In genomic region chr16:22239131-22239805, GRCh38 we compare ENCODE assay signal across 12 cellular contexts. TPM values are rescaled to one million over a fixed set of nuclear protein-coding genes. Genes with fewer than 3 reads are reported as not detected.
A peak's percentile ranks its signal among the peaks of the same experiment; 100 is the strongest.
DNase-seq lines count a peak whose midpoint lies in the region; ATAC-seq and TF ChIP-seq lines count a peak whose summit lies in the region.
"Had no signal": no experiment of that assay in that cellular context is flagged by ENCODE, and none has a peak within 500 bp of the region (broad histone marks: within the 10 kb centered on the region; RNA-seq: fewer than 3 reads in every experiment).

No MANE protein-coding gene starts in this region.

- no peak overlapping the region for H2AFZ ChIP-seq in neuronal stem cell (ENCODE audit: low read length)

- H4K8ac ChIP-seq in neuronal stem cell (ENCODE audit: low read depth, low read length) = no peak overlapping the region

- no peak overlapping the region for H2BK12ac ChIP-seq in neuronal stem cell (ENCODE audit: low read length)

- no peak for TF ChIP-seq CTCF in tibial artery (IDR thresholded peaks at IDR 0.05)
- TF ChIP-seq CTCF in thyroid gland (IDR thresholded peaks at IDR 0.05) = no peak

- H3K9me3 ChIP-seq in tibial artery = no peaks in the 10 kb centered on the region
- H3K9me3 ChIP-seq in thyroid gland = no peaks in the 10 kb centered on the region
- H3K9me3 ChIP-seq in neuronal stem cell (replicated peaks in 1 of 2; ENCODE audit: control insufficient read depth in 2 of 2, insufficient read depth in 1 of 2, low read depth in 1 of 2, low read length in 2 of 2) = no peaks in the 10 kb centered on the region
- H3K9me3 ChIP-seq: HAP-1, SJSA1 had no signal

- H3K4ac ChIP-seq in neuronal stem cell (ENCODE audit: low read length) = no peak overlapping the region

- H2BK120ac ChIP-seq in neuronal stem cell (ENCODE audit: low read depth, low read length) = no peak overlapping the region

- no peak overlapping the region for H4K91ac ChIP-seq in neuronal stem cell (ENCODE audit: low read depth, low read length, poor library complexity)

- DNase-seq in activated naive CD4-positive, alpha-beta T cell treated with anti-CD3 and anti-CD28 coated beads, Interleukin-2, amount 50 U/mL, for 72 hours (ENCODE audit: low spot score in 2 of 2) = no peak
- DNase-seq in activated naive CD4-positive, alpha-beta T cell treated with Interleukin-2 at 50 U/mL for 16 hours = no peak
- DNase-seq in NCI-H1105 treated with DMSO at 0.1 percent for 48 hours (lab: John Stamatoyannopoulos, UW) = peak; percentile 34
- no peak for DNase-seq in immature natural killer cell
- no peak for DNase-seq in tibial artery
- DNase-seq in thyroid gland = no peak
- no peak for DNase-seq in OCI-M2 (lab: John Stamatoyannopoulos, UW; ENCODE audit: unreplicated experiment)
- DNase-seq in neuronal stem cell (ENCODE audit: low spot score) = no peak
- DNase-seq: activated CD4-positive, CD25-positive, alpha-beta regulatory T cell treated with anti-CD3 and anti-CD28 coated beads, Interleukin-2, amount 50 U/mL, for 72 hours; cortex of kidney had no signal

- H3K4me3 ChIP-seq in tibial artery (no peak overlapping the region), thyroid gland (replicated peaks in 1 of 3) (no peak overlapping the region), neuronal stem cell (ENCODE audit: low read length in 2 of 2) (no peak overlapping the region)
- H3K4me3 ChIP-seq: HAP-1, SJSA1 had no signal

- no peak for TF ChIP-seq POLR2A in thyroid gland (IDR thresholded peaks at IDR 0.05)

- no peak overlapping the region for H2BK15ac ChIP-seq in neuronal stem cell (ENCODE audit: low read length)

- no peaks in the 10 kb centered on the region for H3K9me3 Mint-ChIP-seq in activated naive CD4-positive, alpha-beta T cell treated with anti-CD3 and anti-CD28 coated beads, Interleukin-2, amount 50 U/mL, for 72 hours
- no peaks in the 10 kb centered on the region for H3K9me3 Mint-ChIP-seq in immature natural killer cell

- H3K4me1 ChIP-seq in tibial artery (peaks cover 0 to 69% (median 34%) of the 10 kb centered on the region in 4 donors), thyroid gland (peaks cover 0 to 4% of the 10 kb centered on the region in 2 donors), neuronal stem cell (ENCODE audit: control insufficient read depth in 2 of 2, insufficient read depth in 1 of 2, low read depth in 1 of 2, low read length in 2 of 2) (no peaks in the 10 kb centered on the region)
- H3K4me1 ChIP-seq: HAP-1, SJSA1 had no signal

- WGBS in thyroid gland, 2 donors = 87 to 91% methylated on average over 14 of the region's 14 CpGs
- no CpG with 5 or more reads among the region's 14 CpGs for WGBS in neuronal stem cell (ENCODE audit: extremely low coverage in 2 of 2, insufficient read length in 2 of 2, insufficient replicate concordance in 1 of 2), 2 donors

- H2BK5ac ChIP-seq in neuronal stem cell (ENCODE audit: low read length) = no peak overlapping the region

- peaks cover 5% of the 10 kb centered on the region in 2 donors for H3K36me3 Mint-ChIP-seq in activated naive CD4-positive, alpha-beta T cell treated with anti-CD3 and anti-CD28 coated beads, Interleukin-2, amount 50 U/mL, for 72 hours
- H3K36me3 Mint-ChIP-seq in immature natural killer cell = peaks cover 0 to 5% (median 0%) of the 10 kb centered on the region in 3 donors

- peak in 1 of 2 donors; percentile 79 for ATAC-seq in activated naive CD4-positive, alpha-beta T cell treated with anti-CD3 and anti-CD28 coated beads, Interleukin-2, amount 50 U/mL, for 72 hours

- no peaks in the 10 kb centered on the region for H3K27me3 ChIP-seq in tibial artery
- H3K27me3 ChIP-seq in thyroid gland = no peaks in the 10 kb centered on the region
- no peaks in the 10 kb centered on the region for H3K27me3 ChIP-seq in neuronal stem cell (ENCODE audit: control insufficient read depth in 3 of 3, insufficient read depth in 3 of 3, low read depth in 1 of 3, low read length in 3 of 3)
- H3K27me3 ChIP-seq: SJSA1 had no signal

- H3K27me3 Mint-ChIP-seq in immature natural killer cell (ENCODE audit: low read depth in 3 of 3) = peaks cover 0 to 2% (median 1%) of the 10 kb centered on the region in 3 donors

- peak overlapping the region; percentile 53 to 73 for H3K27ac ChIP-seq in tibial artery
- no peak overlapping the region for H3K27ac ChIP-seq in thyroid gland
- no peak overlapping the region for H3K27ac ChIP-seq in neuronal stem cell (replicated peaks; ENCODE audit: low read length)
- H3K27ac ChIP-seq: SJSA1 had no signal

- H3K79me1 ChIP-seq in neuronal stem cell (ENCODE audit: low read depth, low read length) = no peaks in the 10 kb centered on the region

- H3K18ac ChIP-seq in neuronal stem cell (ENCODE audit: low read length) = no peak overlapping the region

- H3K4me2 ChIP-seq in neuronal stem cell (ENCODE audit: insufficient read depth, low read length, poor library complexity, severe bottlenecking) = no peak overlapping the region

- H3K4me1 Mint-ChIP-seq in immature natural killer cell = peaks cover 25 to 36% of the 10 kb centered on the region in 2 donors

- peaks cover 2 to 16% (median 6%) of the 10 kb centered on the region in 3 donors for H3K36me3 ChIP-seq in tibial artery
- no peaks in the 10 kb centered on the region for H3K36me3 ChIP-seq in thyroid gland
- H3K36me3 ChIP-seq in neuronal stem cell (replicated peaks in 1 of 2; ENCODE audit: control insufficient read depth in 2 of 2, insufficient read depth in 2 of 2, low read length in 2 of 2) = peaks cover 0 to 13% of the 10 kb centered on the region in 2 donors

- no peak overlapping the region for H3K23ac ChIP-seq in neuronal stem cell (ENCODE audit: low read depth, low read length, poor library complexity)

- H2AK5ac ChIP-seq in neuronal stem cell (ENCODE audit: low read depth, low read length) = no peak overlapping the region

- intact Hi-C loops in tibial artery (cut with DNase I; ENCODE audit: low total_unique reads) = loop anchor here (10.0 kb wide), 1 partner anchor 56 kb away; the partner anchor contains the start of gene POLR3E
- intact Hi-C loops in thyroid gland (cut with DNase I) = no loop called here

- H3K9ac ChIP-seq in neuronal stem cell (ENCODE audit: low read depth, low read length, poor library complexity) = no peak overlapping the region

- H3K4me3 Mint-ChIP-seq in immature natural killer cell = no peak overlapping the region

- H3K14ac ChIP-seq in neuronal stem cell (ENCODE audit: low read length) = no peak overlapping the region

- peak overlapping the region; percentile 20 to 83 for H3K27ac Mint-ChIP-seq in activated naive CD4-positive, alpha-beta T cell treated with anti-CD3 and anti-CD28 coated beads, Interleukin-2, amount 50 U/mL, for 72 hours
- peak overlapping the region; percentile 78 to 95 (median 91) for H3K27ac Mint-ChIP-seq in immature natural killer cell

RNA-seq across cellular contexts. Expression of gene EEF2K, which starts 33.2 kb away (rescaled TPM):
- total RNA-seq in activated naive CD4-positive, alpha-beta T cell treated with anti-CD3 and anti-CD28 coated beads, Interleukin-2, amount 50 U/mL, for 72 hours = 10 to 100 TPM in 1 of 2 donors, 1 to 10 TPM in 1; 7.8 to 28.1 TPM
- 1 to 10 TPM in 2 of 3 donors, not detected in 1; 1.1 to 3.2 TPM for polyA plus RNA-seq in immature natural killer cell
- 10 to 100 TPM; 15.6 to 21.3 (median 19.9) TPM for total RNA-seq in thyroid gland
- 6.4 TPM for polyA plus RNA-seq in neuronal stem cell (2013, experiment 1 of 2)
- 7.4 TPM for polyA plus RNA-seq in neuronal stem cell (2013, experiment 2 of 2)

RNA-seq across cellular contexts. Expression of gene POLR3E, which starts 57.9 kb away (rescaled TPM):
- total RNA-seq in activated naive CD4-positive, alpha-beta T cell treated with anti-CD3 and anti-CD28 coated beads, Interleukin-2, amount 50 U/mL, for 72 hours = 10 to 100 TPM; 50.3 to 75.4 TPM
- polyA plus RNA-seq in immature natural killer cell = 10 to 100 TPM in 1 of 3 donors, 1 to 10 TPM in 2; 2.9 to 21.5 (median 6.9) TPM
- 100 to 1,000 TPM in 1 of 4 donors, 10 to 100 TPM in 3; 66.7 to 115 (median 82.8) TPM for total RNA-seq in thyroid gland
- polyA plus RNA-seq in neuronal stem cell (2013, experiment 1 of 2) = 36.5 TPM
- 36.0 TPM for polyA plus RNA-seq in neuronal stem cell (2013, experiment 2 of 2)

Comparison
In these comparisons a context has a peak if more than half of its experiments do, and no peak if none do; other contexts are left out.
1. H3K27ac ChIP-seq: peak in tibial artery (2 of 2); none in thyroid gland (0 of 3) and neuronal stem cell (single experiment).